1 cellular context compared by ENCODE assay signal in the genomic region with DNA sequence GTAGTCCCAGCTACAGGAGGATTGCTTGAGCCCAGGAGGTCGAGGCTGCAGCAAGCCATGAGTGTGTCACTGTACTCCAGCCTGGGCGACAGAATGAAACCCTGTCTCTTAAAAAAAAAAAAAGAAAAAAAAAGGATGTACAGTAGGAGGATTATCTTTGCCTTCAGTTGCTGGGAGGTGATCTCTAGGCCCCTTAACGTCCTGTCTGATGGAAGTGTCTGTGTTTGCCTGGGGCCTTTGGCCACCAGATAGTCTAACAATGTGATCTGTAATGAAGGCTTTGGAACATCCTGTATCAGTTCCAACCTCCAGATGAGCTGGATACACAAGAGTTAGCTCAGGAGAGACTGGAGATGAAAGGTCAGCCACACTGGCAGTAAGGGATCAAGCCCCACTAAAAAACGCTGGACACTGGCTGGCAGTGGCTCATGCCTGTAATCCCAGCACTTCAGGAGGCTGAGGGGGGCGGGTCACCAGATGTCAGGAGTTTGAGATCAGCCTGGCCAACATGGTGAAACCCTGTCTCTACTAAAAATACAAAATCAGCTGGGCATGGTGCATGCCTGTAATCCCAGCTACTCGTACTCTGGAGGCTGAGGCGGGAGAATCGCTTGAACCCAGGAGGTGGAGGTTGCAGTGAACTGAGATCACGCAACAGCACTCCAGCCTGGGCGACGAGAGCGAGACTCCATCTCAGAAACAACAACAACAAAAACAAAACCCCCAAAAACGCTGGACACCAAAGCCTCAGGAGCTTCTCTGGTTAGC.
A peak's percentile ranks its signal among the peaks of the same experiment; 100 is the strongest.
TF ChIP-seq lines count a peak whose summit lies in the region.

No MANE protein-coding gene starts in this region.

TF ChIP-seq in HepG2, 621 proteins besides CTCF, POLR2A, EP300 and RAD21:
- TF ChIP-seq, protein P1, sequence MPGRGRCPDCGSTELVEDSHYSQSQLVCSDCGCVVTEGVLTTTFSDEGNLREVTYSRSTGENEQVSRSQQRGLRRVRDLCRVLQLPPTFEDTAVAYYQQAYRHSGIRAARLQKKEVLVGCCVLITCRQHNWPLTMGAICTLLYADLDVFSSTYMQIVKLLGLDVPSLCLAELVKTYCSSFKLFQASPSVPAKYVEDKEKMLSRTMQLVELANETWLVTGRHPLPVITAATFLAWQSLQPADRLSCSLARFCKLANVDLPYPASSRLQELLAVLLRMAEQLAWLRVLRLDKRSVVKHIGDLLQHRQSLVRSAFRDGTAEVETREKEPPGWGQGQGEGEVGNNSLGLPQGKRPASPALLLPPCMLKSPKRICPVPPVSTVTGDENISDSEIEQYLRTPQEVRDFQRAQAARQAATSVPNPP (CRISPR knock-in tag; IDR thresholded peaks at IDR 0.05), result 0 out of 2 replicates have a peak, but pooled peaks have one; percentile 34
- TF ChIP-seq BORCS8-MEF2B (CRISPR knock-in tag; IDR thresholded peaks at IDR 0.05), result no peak
- no peak for TF ChIP-seq TCF7 (IDR thresholded peaks at IDR 0.05; ENCODE audit: low read depth)
- 0 out of 2 replicates have a peak, but pooled peaks have one; percentile 62 for TF ChIP-seq THYN1 (CRISPR knock-in tag; IDR thresholded peaks at IDR 0.05; ENCODE audit: borderline replicate concordance, low read depth)
- TF ChIP-seq SSRP1 (CRISPR knock-in tag; IDR thresholded peaks at IDR 0.05), result 0 out of 2 replicates have a peak, but pooled peaks have one; percentile 26
- TF ChIP-seq TARDBP (CRISPR knock-in tag; IDR thresholded peaks at IDR 0.05), result 0 out of 2 replicates have a peak, but pooled peaks have one; percentile 16
- TF ChIP-seq, protein P2, sequence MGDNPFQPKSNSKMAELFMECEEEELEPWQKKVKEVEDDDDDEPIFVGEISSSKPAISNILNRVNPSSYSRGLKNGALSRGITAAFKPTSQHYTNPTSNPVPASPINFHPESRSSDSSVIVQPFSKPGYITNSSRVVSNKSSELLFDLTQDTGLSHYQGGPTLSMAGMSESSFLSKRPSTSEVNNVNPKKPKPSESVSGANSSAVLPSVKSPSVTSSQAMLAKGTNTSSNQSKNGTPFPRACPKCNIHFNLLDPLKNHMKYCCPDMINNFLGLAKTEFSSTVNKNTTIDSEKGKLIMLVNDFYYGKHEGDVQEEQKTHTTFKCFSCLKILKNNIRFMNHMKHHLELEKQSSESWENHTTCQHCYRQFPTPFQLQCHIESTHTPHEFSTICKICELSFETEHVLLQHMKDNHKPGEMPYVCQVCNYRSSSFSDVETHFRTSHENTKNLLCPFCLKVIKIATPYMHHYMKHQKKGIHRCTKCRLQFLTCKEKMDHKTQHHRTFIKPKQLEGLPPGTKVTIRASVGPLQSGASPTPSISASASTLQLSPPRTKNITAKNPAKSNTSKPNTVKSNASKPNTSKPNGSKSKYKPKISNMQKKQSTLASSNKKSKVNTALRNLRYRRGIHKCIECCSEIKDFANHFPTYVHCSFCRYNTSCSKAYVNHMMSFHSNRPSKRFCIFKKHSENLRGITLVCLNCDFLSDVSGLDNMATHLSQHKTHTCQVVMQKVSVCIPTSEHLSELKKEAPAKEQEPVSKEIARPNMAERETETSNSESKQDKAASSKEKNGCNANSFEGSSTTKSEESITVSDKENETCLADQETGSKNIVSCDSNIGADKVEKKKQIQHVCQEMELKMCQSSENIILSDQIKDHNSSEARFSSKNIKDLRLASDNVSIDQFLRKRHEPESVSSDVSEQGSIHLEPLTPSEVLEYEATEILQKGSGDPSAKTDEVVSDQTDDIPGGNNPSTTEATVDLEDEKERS (CRISPR knock-in tag; IDR thresholded peaks at IDR 0.05), result 0 out of 2 replicates have a peak, but pooled peaks have one; percentile 15
- no peak for TF ChIP-seq GABPA (IDR thresholded peaks at IDR 0.05; ENCODE audit: low read depth, low read length)
- TF ChIP-seq GABPA (CRISPR knock-in tag; IDR thresholded peaks at IDR 0.05; ENCODE audit: low read depth), result 0 out of 2 replicates have a peak, but pooled peaks have one; percentile 17
- peak; percentile 74; the same call in 1 of the 2 replicates for TF ChIP-seq ZSCAN22 (CRISPR knock-in tag; IDR thresholded peaks at IDR 0.05)
- 0 out of 2 replicates have a peak, but pooled peaks have one; percentile 57 for TF ChIP-seq ZNF567 (CRISPR knock-in tag; IDR thresholded peaks at IDR 0.05; ENCODE audit: borderline replicate concordance)
- TF ChIP-seq ZNF619 (CRISPR knock-in tag; IDR thresholded peaks at IDR 0.05), result 0 out of 2 replicates have a peak, but pooled peaks have one; percentile 26
- TF ChIP-seq, protein P3, sequence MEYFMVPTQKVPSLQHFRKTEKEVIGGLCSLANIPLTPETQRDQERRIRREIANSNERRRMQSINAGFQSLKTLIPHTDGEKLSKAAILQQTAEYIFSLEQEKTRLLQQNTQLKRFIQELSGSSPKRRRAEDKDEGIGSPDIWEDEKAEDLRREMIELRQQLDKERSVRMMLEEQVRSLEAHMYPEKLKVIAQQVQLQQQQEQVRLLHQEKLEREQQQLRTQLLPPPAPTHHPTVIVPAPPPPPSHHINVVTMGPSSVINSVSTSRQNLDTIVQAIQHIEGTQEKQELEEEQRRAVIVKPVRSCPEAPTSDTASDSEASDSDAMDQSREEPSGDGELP (IDR thresholded peaks at IDR 0.05; ENCODE audit: borderline replicate concordance, low read depth), result no peak
- TF ChIP-seq, protein P4, sequence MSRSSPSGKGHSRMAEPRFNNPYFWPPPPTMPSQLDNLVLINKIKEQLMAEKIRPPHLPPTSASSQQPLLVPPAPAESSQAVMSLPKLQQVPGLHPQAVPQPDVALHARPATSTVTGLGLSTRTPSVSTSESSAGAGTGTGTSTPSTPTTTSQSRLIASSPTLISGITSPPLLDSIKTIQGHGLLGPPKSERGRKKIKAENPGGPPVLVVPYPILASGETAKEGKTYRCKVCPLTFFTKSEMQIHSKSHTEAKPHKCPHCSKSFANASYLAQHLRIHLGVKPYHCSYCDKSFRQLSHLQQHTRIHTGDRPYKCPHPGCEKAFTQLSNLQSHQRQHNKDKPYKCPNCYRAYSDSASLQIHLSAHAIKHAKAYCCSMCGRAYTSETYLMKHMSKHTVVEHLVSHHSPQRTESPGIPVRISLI (CRISPR knock-in tag; IDR thresholded peaks at IDR 0.05; ENCODE audit: borderline replicate concordance), result peak; percentile 30; the same call in 1 of the 2 replicates
- TF ChIP-seq SP4 (CRISPR knock-in tag; IDR thresholded peaks at IDR 0.05), result 0 out of 2 replicates have a peak, but pooled peaks have one; percentile 27
- TF ChIP-seq, protein P5, sequence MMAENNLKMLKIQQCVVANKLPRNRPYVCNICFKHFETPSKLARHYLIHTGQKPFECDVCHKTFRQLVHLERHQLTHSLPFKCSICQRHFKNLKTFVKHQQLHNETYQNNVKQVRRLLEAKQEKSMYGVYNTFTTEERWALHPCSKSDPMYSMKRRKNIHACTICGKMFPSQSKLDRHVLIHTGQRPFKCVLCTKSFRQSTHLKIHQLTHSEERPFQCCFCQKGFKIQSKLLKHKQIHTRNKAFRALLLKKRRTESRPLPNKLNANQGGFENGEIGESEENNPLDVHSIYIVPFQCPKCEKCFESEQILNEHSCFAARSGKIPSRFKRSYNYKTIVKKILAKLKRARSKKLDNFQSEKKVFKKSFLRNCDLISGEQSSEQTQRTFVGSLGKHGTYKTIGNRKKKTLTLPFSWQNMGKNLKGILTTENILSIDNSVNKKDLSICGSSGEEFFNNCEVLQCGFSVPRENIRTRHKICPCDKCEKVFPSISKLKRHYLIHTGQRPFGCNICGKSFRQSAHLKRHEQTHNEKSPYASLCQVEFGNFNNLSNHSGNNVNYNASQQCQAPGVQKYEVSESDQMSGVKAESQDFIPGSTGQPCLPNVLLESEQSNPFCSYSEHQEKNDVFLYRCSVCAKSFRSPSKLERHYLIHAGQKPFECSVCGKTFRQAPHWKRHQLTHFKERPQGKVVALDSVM (CRISPR knock-in tag; IDR thresholded peaks at IDR 0.05), result peak; percentile 76; the same call in 1 of the 2 replicates
